Comparison of ENCODE assay signal across 28 cellular contexts in the genomic region with DNA sequence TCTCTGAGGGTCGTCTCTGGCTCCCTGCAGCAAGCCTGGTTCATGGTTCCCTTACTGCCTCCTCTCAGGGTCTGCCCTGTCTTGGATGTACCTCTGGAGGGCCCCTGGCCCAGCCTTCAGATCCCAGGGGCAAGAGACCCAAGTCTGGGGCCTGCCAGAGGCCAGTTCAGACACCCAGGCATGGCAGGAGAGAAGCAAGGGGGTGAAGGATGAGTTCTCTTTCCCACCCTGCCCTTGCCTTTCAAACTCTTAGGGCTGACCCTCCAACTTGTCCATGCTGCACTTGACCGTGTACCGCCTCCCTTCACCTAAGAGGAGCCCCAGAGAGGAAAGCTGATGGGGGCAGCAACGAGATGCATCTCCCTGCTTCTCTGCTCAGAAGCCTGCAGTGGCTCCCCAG. TPM values are rescaled to one million over a fixed set of nuclear protein-coding genes. Genes with fewer than 3 reads are reported as not detected.
"Had no signal": no experiment of that assay in that cellular context is flagged by ENCODE, and none has a peak within 500 bp of the region (broad histone marks: within the 10 kb centered on the region; RNA-seq: fewer than 3 reads in every experiment).

No MANE protein-coding gene starts in this region.

- H3K27ac ChIP-seq: stomach, suprapubic skin, testis, thoracic aorta, thyroid gland, tibial artery, tibial nerve, transverse colon, upper lobe of left lung, upper lobe of right lung, uterus, vagina had no signal

- H3K27me3 ChIP-seq: testis, thyroid gland, uterus, vagina had no signal

- DNase-seq: stimulated activated CD4-positive, alpha-beta T cell treated with anti-CD3 and anti-CD28 coated beads, Interleukin-2, amount 100 ng/mL, for 48 hours; stimulated activated CD4-positive, alpha-beta T cell treated with anti-CD3 and anti-CD28 coated beads, Interleukin-4, amount 100 ng/mL, for 1 hour; stimulated activated CD4-positive, alpha-beta T cell treated with anti-CD3 and anti-CD28 coated beads, Interleukin-4, amount 100 ng/mL, for 24 hours; stimulated activated CD4-positive, alpha-beta T cell treated with anti-CD3 and anti-CD28 coated beads, Interleukin-4, amount 100 ng/mL, for 4 hours; stimulated activated CD8-positive, alpha-beta memory T cell treated with anti-CD3 and anti-CD28 coated beads, Interleukin-4, amount 100 ng/mL, for 48 hours; stimulated activated naive B cell treated with anti-CD40 and anti-IgM and Interleukin-4, amounts not matched to agents 10 μg/mL and 1 μg/mL and 100 μg/mL, for 72 hours; stimulated activated naive CD4-positive, alpha-beta T cell; stimulated activated naive CD4-positive, alpha-beta T cell treated with Interleukin-2 at 50 U/mL for 16 hours; stimulated activated naive CD8-positive, alpha-beta T cell treated with anti-CD3 and anti-CD28 coated beads, Interleukin-15, amount 100 ng/mL, for 72 hours; stimulated activated naive CD8-positive, alpha-beta T cell treated with anti-CD3 and anti-CD28 coated beads, Interleukin-15, Interleukin-2, amounts not matched to agents 100 U/mL and 50 U/mL, for 24 hours; stomach; substantia nigra; testis; thyroid gland; tibial artery; transverse colon; trophoblast cell; upper lobe of left lung; upper lobe of right lung; uterus had no signal

- ATAC-seq: stimulated activated effector memory CD8-positive, alpha-beta T cell treated with anti-CD3 and anti-CD28 coated beads, Interleukin-12 subunit alpha, Interleukin-12 subunit beta, amount 100 ng/mL, for 72 hours; stimulated activated memory B cell treated with anti-CD40 and anti-IgM and Interleukin-4, amounts not matched to agents 10 μg/mL and 1 μg/mL and 100 μg/mL, for 72 hours; stimulated activated naive B cell treated with anti-CD40 and anti-IgM and Interleukin-4, amounts not matched to agents 10 μg/mL and 1 μg/mL and 100 μg/mL, for 72 hours; stimulated activated naive CD8-positive, alpha-beta T cell treated with anti-CD3 and anti-CD28 coated beads, Interleukin-15, amount 100 ng/mL, for 72 hours; stimulated activated naive CD8-positive, alpha-beta T cell treated with anti-CD3 and anti-CD28 coated beads, Interleukin-15, Interleukin-2, amounts not matched to agents 100 U/mL and 50 U/mL, for 24 hours; upper lobe of right lung had no signal

- H3K9me3 ChIP-seq: stomach, suprapubic skin, testis, thoracic aorta, thyroid gland, tibial artery, tibial nerve, transverse colon, upper lobe of left lung, upper lobe of right lung, uterus, vagina had no signal

- H3K4me3 ChIP-seq: stomach, suprapubic skin, testis, thoracic aorta, thyroid gland, tibial artery, tibial nerve, transverse colon, upper lobe of left lung, upper lobe of right lung, uterus, vagina had no signal

- H3K4me1 ChIP-seq: testis had no signal

- H3K36me3 ChIP-seq: stomach, suprapubic skin, thoracic aorta, thyroid gland, tibial artery, tibial nerve, transverse colon, upper lobe of left lung, upper lobe of right lung, uterus, vagina had no signal

RNA-seq across cellular contexts. Expression of a gene that starts 4.2 kb away (rescaled TPM):
- total RNA-seq: subcutaneous adipose tissue, suprapubic skin, thoracic aorta, tibial nerve, transverse colon, upper lobe of left lung, upper lobe of right lung, ureter, vagina had no signal
